Comparison of ENCODE assay signal across 8 cellular contexts in genomic region chr16:72241930-72242329, GRCh38.
A peak's percentile ranks its signal among the peaks of the same experiment; 100 is the strongest.
DNase-seq lines count a peak whose midpoint lies in the region; TF ChIP-seq lines count a peak whose summit lies in the region.

No MANE protein-coding gene starts in this region.

- no peak overlapping the region for H3K27ac Mint-ChIP-seq in chondrocyte (ENCODE audit: unreplicated experiment)

- peaks cover 2% of the 10 kb centered on the region for H3K4me1 Mint-ChIP-seq in chondrocyte (ENCODE audit: low read depth)

- H3K4me3 Mint-ChIP-seq in chondrocyte (ENCODE audit: unreplicated experiment) = no peak overlapping the region

- TF ChIP-seq CTCF in chondrocyte (IDR thresholded peaks at IDR 0.05) = peak; percentile 96

- H3K9me3 Mint-ChIP-seq in chondrocyte (ENCODE audit: low read depth) = peaks cover 3% of the 10 kb centered on the region

- H3K36me3 Mint-ChIP-seq in chondrocyte (ENCODE audit: low read depth) = no peaks in the 10 kb centered on the region

- DNase-seq in COLO668 (lab: John Stamatoyannopoulos, UW; ENCODE audit: unreplicated experiment) (peak; percentile 11), H4 (ENCODE audit: low spot score) (peak; percentile 33), NCI-H524 (lab: John Stamatoyannopoulos, UW) (peak; percentile 44 to 80), chondrocyte (ENCODE audit: low spot score) (no peak), lung microvascular endothelial cell (ENCODE audit: low read depth in 2 of 2) (peak; percentile 63 to 66), activated gamma-delta T cell (lab: John Stamatoyannopoulos, UW) (no peak)
- DNase-seq in activated CD4-positive, alpha-beta T cell treated with anti-CD3 and anti-CD28 coated beads for 48 hours = no peak
- no peak for DNase-seq in stimulated activated CD4-positive, alpha-beta T cell treated with anti-CD3 and anti-CD28 coated beads, Interleukin-4, amount 100 ng/mL, for 24 hours

- no peaks in the 10 kb centered on the region for H3K27me3 Mint-ChIP-seq in chondrocyte (ENCODE audit: low read depth)

Comparison
In these comparisons a context has a peak if more than half of its experiments do, and no peak if none do; other contexts are left out.
1. DNase-seq: peak in COLO668 (single experiment), H4 (single experiment), NCI-H524 (2 of 2) and lung microvascular endothelial cell (2 of 2); none in chondrocyte (single experiment), activated gamma-delta T cell (single experiment), activated CD4-positive, alpha-beta T cell treated with anti-CD3 and anti-CD28 coated beads for 48 hours (single experiment) and stimulated activated CD4-positive, alpha-beta T cell treated with anti-CD3 and anti-CD28 coated beads, Interleukin-4, amount 100 ng/mL, for 24 hours (single experiment).